ENCODE assay signal across 8 cellular contexts in genomic region chr1:220733090-220733569, GRCh38. TPM values are rescaled to one million over a fixed set of nuclear protein-coding genes. Genes with fewer than 3 reads are reported as not detected.
DNase-seq lines count a peak whose midpoint lies in the region; ATAC-seq and TF ChIP-seq lines count a peak whose summit lies in the region.

No MANE protein-coding gene starts in this region.

- H3K4me3 ChIP-seq in NB4 (ENCODE audit: low read depth, low read length) (no peak overlapping the region), SU-DHL-6 (ENCODE audit: insufficient read depth, low read length, poor library complexity, severe bottlenecking) (no peak overlapping the region), aorta (ENCODE audit: low read length in 2 of 2) (peak overlapping the region; percentile 2 to 28)

- peak; percentile 93 for ATAC-seq in HG02571 (IDR thresholded peaks at IDR 0.05; ENCODE audit: unreplicated experiment)
- peak; percentile 94 for ATAC-seq in activated naive CD8-positive, alpha-beta T cell treated with anti-CD3 and anti-CD28 coated beads, Interleukin-2, amount 10 ng/mL, durations not matched to agents 7 days and 5 days (ENCODE audit: low read depth)
- ATAC-seq in left cardiac atrium, result peak; percentile 94 to 96
- ATAC-seq in aorta (ENCODE audit: low FRiP score), result peak; percentile 95

- H3K9me3 ChIP-seq in SU-DHL-6 (ENCODE audit: insufficient read depth, low read length), result no peaks in the 10 kb centered on the region
- no peaks in the 10 kb centered on the region for H3K9me3 ChIP-seq in aorta (ENCODE audit: control insufficient read depth, low read length)

- no peaks in the 10 kb centered on the region for H3K9me2 ChIP-seq in SU-DHL-6 (replicated peaks; ENCODE audit: insufficient read depth, low read length)

- H3K27ac ChIP-seq in SU-DHL-6 (ENCODE audit: low read depth, low read length) (no peak overlapping the region), aorta (ENCODE audit: low read depth in 1 of 2, low read length in 2 of 2) (no peak overlapping the region)

- H3K4me1 ChIP-seq in aorta (ENCODE audit: control insufficient read depth in 1 of 2, insufficient read depth in 2 of 2, low read length in 2 of 2), result no peaks in the 10 kb centered on the region

- no peak overlapping the region for H3K27ac Mint-ChIP-seq in activated naive CD8-positive, alpha-beta T cell treated with anti-CD3 and anti-CD28 coated beads, Interleukin-2, amount 10 ng/mL, durations not matched to agents 7 days and 5 days

- intact Hi-C loops in left cardiac atrium (cut with DNase I), result loop anchor here (2.0 to 5.0 kb wide), 2 partner anchors 41 to 42 kb away; partner anchors contain the start of gene C1orf115 (in 2 of the 2)
- intact Hi-C loops in aorta (cut with DNase I), result loop anchor here (2.0 to 5.0 kb wide), 3 partner anchors 41 to 54 kb away; partner anchors contain the start of genes C1orf115 (in 2 of the 2) and MTARC1 (in 1 of the 2)

- peak overlapping the region; percentile 32 for H3K4me3 Mint-ChIP-seq in activated naive CD8-positive, alpha-beta T cell treated with anti-CD3 and anti-CD28 coated beads, Interleukin-2, amount 10 ng/mL, durations not matched to agents 7 days and 5 days

- CTCF ChIA-PET in GM10248 (lab: Yijun Ruan, JAX), result interaction anchor here (0.6 to 3.6 kb wide), 46 partner anchors 9 to 793 kb away, joined by 3 to 35 read pairs (median 4); partner anchors contain the start of gene MTARC2

- H3K79me2 ChIP-seq in SU-DHL-6 (ENCODE audit: insufficient read depth, low read length), result no peaks in the 10 kb centered on the region

- H3K4me1 Mint-ChIP-seq in activated naive CD8-positive, alpha-beta T cell treated with anti-CD3 and anti-CD28 coated beads, Interleukin-2, amount 10 ng/mL, durations not matched to agents 7 days and 5 days, result peaks cover 6% of the 10 kb centered on the region

- peak; percentile 73 for DNase-seq in GM10248 (ENCODE audit: extremely low spot score)
- DNase-seq in NB4 (ENCODE audit: low read depth), result peak; percentile 89
- DNase-seq in activated naive CD8-positive, alpha-beta T cell treated with anti-CD3 and anti-CD28 coated beads, Interleukin-2, amount 10 ng/mL, durations not matched to agents 7 days and 5 days, result peak; percentile 70
- peak; percentile 79 for DNase-seq in left cardiac atrium
- peak; percentile 85 for DNase-seq in pulmonary artery endothelial cell (ENCODE audit: low read depth, low spot score)
- peak; percentile 87 to 92 for DNase-seq in aorta

- POLR2A ChIA-PET in GM10248 (lab: Yijun Ruan, JAX), result no interaction called here
- POLR2A ChIA-PET in activated naive CD8-positive, alpha-beta T cell treated with anti-CD3 and anti-CD28 coated beads, Interleukin-2, amount 10 ng/mL, durations not matched to agents 7 days and 5 days (lab: Charles Lee), result interaction anchor here (0.5 to 1.0 kb wide), 4 partner anchors 38 to 643 kb away, joined by 3 to 4 read pairs (median 4); partner anchors contain the start of gene RAB3GAP2

- peak overlapping the region; percentile 67 for H2AFZ ChIP-seq in SU-DHL-6 (ENCODE audit: low read depth, low read length, severe bottlenecking)

- H3K9ac ChIP-seq in SU-DHL-6 (ENCODE audit: low read length), result no peak overlapping the region

- H4K20me1 ChIP-seq in SU-DHL-6 (ENCODE audit: low read depth, low read length), result no peaks in the 10 kb centered on the region

- 1% methylated on average over 15 of the region's 15 CpGs for WGBS in aorta, 2 donors

- H3K4me2 ChIP-seq in SU-DHL-6 (ENCODE audit: low read depth, low read length, poor library complexity, severe bottlenecking), result peak overlapping the region; percentile 42

- no peak for TF ChIP-seq POLR2A in NB4 (IDR thresholded peaks at IDR 0.05; ENCODE audit: extremely low read depth, insufficient read length)

- TF ChIP-seq CTCF in GM10248 (IDR thresholded peaks at IDR 0.05; ENCODE audit: control extremely low read depth, extremely low read depth, low read depth, missing control alignments) (peak; percentile 54), NB4 (IDR thresholded peaks at IDR 0.05; ENCODE audit: low read depth, low read length) (peak; percentile 76), SU-DHL-6 (IDR thresholded peaks at IDR 0.05; ENCODE audit: insufficient read depth, low read length, poor library complexity, severe bottlenecking) (peak; percentile 79)

- peaks cover 9% of the 10 kb centered on the region for H3K27me3 Mint-ChIP-seq in activated naive CD8-positive, alpha-beta T cell treated with anti-CD3 and anti-CD28 coated beads, Interleukin-2, amount 10 ng/mL, durations not matched to agents 7 days and 5 days

- H3K27me3 ChIP-seq in SU-DHL-6 (ENCODE audit: low read length), result no peaks in the 10 kb centered on the region
- H3K27me3 ChIP-seq in aorta (ENCODE audit: control insufficient read depth in 1 of 2, insufficient read depth in 2 of 2, low read length in 1 of 2), result no peaks in the 10 kb centered on the region

- no peaks in the 10 kb centered on the region for H3F3A ChIP-seq in SU-DHL-6 (ENCODE audit: insufficient read depth)

- H3K36me3 Mint-ChIP-seq in activated naive CD8-positive, alpha-beta T cell treated with anti-CD3 and anti-CD28 coated beads, Interleukin-2, amount 10 ng/mL, durations not matched to agents 7 days and 5 days, result no peaks in the 10 kb centered on the region

- H3K36me3 ChIP-seq in SU-DHL-6 (ENCODE audit: low read length) (no peaks in the 10 kb centered on the region), aorta (ENCODE audit: control insufficient read depth in 1 of 2, insufficient read depth in 2 of 2, low read length in 1 of 2) (no peaks in the 10 kb centered on the region)

- no peaks in the 10 kb centered on the region for H3K9me3 Mint-ChIP-seq in activated naive CD8-positive, alpha-beta T cell treated with anti-CD3 and anti-CD28 coated beads, Interleukin-2, amount 10 ng/mL, durations not matched to agents 7 days and 5 days

RNA-seq across cellular contexts. Expression of gene MTARC2, which starts 15.0 kb away (rescaled TPM):
- total RNA-seq in activated naive CD8-positive, alpha-beta T cell treated with anti-CD3 and anti-CD28 coated beads, Interleukin-2, amount 10 ng/mL, durations not matched to agents 7 days and 5 days, result not detected
- total RNA-seq in left cardiac atrium (10 to 100 TPM; 28.7 to 32.7 TPM), pulmonary artery endothelial cell (6.9 and 8.0 TPM in 2 replicates), aorta (10 to 100 TPM; 18.2 to 33.9 TPM)
- 10 to 100 TPM; 31.4 to 32.7 TPM for polyA plus RNA-seq in aorta

RNA-seq across cellular contexts. Expression of gene C1orf115, which starts 43.0 kb away (rescaled TPM):
- under 1 TPM; 0.25 to 0.28 TPM for total RNA-seq in activated naive CD8-positive, alpha-beta T cell treated with anti-CD3 and anti-CD28 coated beads, Interleukin-2, amount 10 ng/mL, durations not matched to agents 7 days and 5 days
- total RNA-seq in left cardiac atrium (10 to 100 TPM; 22.9 to 31.2 TPM), pulmonary artery endothelial cell (34.1 and 35.1 TPM in 2 replicates), aorta (10 to 100 TPM; 10.8 to 21.2 TPM)
- 10 to 100 TPM in 1 of 2 donors, 1 to 10 TPM in 1; 4.8 to 70.5 TPM for polyA plus RNA-seq in aorta

RNA-seq across cellular contexts. Expression of gene MTARC1, which starts 53.6 kb away (rescaled TPM):
- not detected for total RNA-seq in activated naive CD8-positive, alpha-beta T cell treated with anti-CD3 and anti-CD28 coated beads, Interleukin-2, amount 10 ng/mL, durations not matched to agents 7 days and 5 days
- total RNA-seq in left cardiac atrium, result 10 to 100 TPM; 33.3 to 50.6 TPM
- total RNA-seq in pulmonary artery endothelial cell, result 0.73 and 2.1 TPM in 2 replicates
- total RNA-seq in aorta, result 1 to 10 TPM; 8.1 to 9.9 TPM
- polyA plus RNA-seq in aorta, result 1 to 10 TPM; 1.3 to 4.8 TPM

Comparison
In these comparisons a context has a peak if more than half of its experiments do, and no peak if none do; other contexts are left out.
1. H3K4me3 ChIP-seq: peak in aorta (2 of 2); none in NB4 (single experiment) and SU-DHL-6 (single experiment).
2. RNA of gene C1orf115, which starts 43.0 kb away (total RNA-seq): 34.1 to 35.1 TPM in pulmonary artery endothelial cell, 22.9 to 31.2 TPM in left cardiac atrium and 10.8 to 21.2 TPM in aorta; 0.25 to 0.28 TPM in activated naive CD8-positive, alpha-beta T cell treated with anti-CD3 and anti-CD28 coated beads, Interleukin-2, amount 10 ng/mL, durations not matched to agents 7 days and 5 days; every median in the first group is over 4 times any median in the second.
3. Peak in every context shown above with its lines, with median percentiles within 50 percentile points of each other: DNase-seq, CTCF ChIP-seq and ATAC-seq.